Comparison of ENCODE assay signal across 8 cellular contexts in the genomic region with DNA sequence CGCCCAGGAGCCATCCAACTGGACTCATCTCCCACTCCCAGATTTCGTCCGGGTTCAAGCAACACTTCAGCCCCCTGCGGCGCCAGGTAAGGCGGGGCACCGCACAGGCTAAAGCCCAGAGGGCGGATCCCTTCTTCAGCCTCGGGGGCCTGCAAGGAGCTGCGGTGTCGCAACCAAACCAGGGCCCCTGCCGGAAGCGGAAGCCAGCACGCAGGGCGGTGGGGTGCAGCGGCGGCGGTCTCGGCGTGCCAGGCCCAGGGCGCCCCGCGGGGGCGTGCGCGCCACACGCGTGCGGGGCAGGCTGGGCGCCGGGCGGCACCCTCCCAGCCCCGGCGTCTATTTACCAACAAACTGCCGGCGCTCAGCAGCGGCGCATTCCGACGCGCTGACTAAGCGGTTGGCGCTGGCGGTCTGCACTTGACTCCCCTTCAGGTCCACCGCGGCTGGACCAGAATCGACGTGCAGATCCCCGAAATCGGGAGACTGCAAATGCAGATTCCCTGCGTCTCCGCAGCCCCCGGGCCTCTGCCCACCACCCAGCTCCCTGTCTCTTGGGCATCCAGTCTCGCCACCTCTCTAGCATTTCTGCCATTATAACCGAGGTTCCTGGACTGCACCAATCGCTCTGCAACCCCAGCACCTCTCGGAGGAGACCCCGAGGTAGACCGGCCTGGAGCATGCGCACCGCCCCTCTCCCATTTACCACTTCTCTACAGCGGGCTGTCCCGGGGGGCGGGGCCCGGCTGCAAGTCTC. TPM values are rescaled to one million over a fixed set of nuclear protein-coding genes. Genes with fewer than 3 reads are reported as not detected.
DNase-seq lines count a peak whose midpoint lies in the region; ATAC-seq and TF ChIP-seq lines count a peak whose summit lies in the region.

No MANE protein-coding gene starts in this region.

- ATAC-seq in GM19351 (IDR thresholded peaks at IDR 0.05; ENCODE audit: unreplicated experiment) (peak; percentile 65), HG03571 (IDR thresholded peaks at IDR 0.05; ENCODE audit: unreplicated experiment) (no peak)
- ATAC-seq in central memory CD8-positive, alpha-beta T cell (replicated peaks; ENCODE audit: extremely low read depth, poor library complexity, severe bottlenecking), result peak; percentile 84

- no peaks in the 10 kb centered on the region for H3K4me1 ChIP-seq in BE2C

- H3K9me3 ChIP-seq in BE2C, result no peaks in the 10 kb centered on the region

- H3K4me3 ChIP-seq in BE2C (ENCODE audit: low read depth, low read length), result peak overlapping the region; percentile 80
- peak overlapping the region; percentile 26 for H3K4me3 ChIP-seq in lower leg skin (ENCODE audit: low read depth, poor library complexity, severe bottlenecking)

- peak overlapping the region; percentile 85 for H3K4me3 Mint-ChIP-seq in central memory CD8-positive, alpha-beta T cell

- peak; percentile 88 for DNase-seq in BE2C
- DNase-seq in NCI-H2171 (lab: John Stamatoyannopoulos, UW), result peak; percentile 92
- peak in 3 of 4 experiments; percentile 34 to 56 (median 54) for DNase-seq in activated CD4-positive, CD25-positive, alpha-beta regulatory T cell (lab: John Stamatoyannopoulos, UW)
- DNase-seq in central memory CD8-positive, alpha-beta T cell (ENCODE audit: low spot score in 2 of 2), result peak; percentile 46 to 55
- DNase-seq in lower leg skin (ENCODE audit: low spot score in 2 of 2), result peak; percentile 59 to 92
- peak; percentile 47 for DNase-seq in stimulated activated CD8-positive, alpha-beta memory T cell treated with anti-CD3 and anti-CD28 coated beads, Interleukin-12 subunit alpha, Interleukin-12 subunit beta, amount 100 ng/mL, for 24 hours (ENCODE audit: extremely low read depth)

- H3K9me3 Mint-ChIP-seq in central memory CD8-positive, alpha-beta T cell, result no peaks in the 10 kb centered on the region

- TF ChIP-seq CTCF in BE2C (IDR thresholded peaks at IDR 0.05; ENCODE audit: low read depth, low read length) (no peak), lower leg skin (IDR thresholded peaks at IDR 0.05) (no peak)

- intact Hi-C loops in lower leg skin (cut with DNase I; ENCODE audit: low total_unique reads), result no loop called here

- H3K4me1 Mint-ChIP-seq in central memory CD8-positive, alpha-beta T cell, result peaks cover 44% of the 10 kb centered on the region

- peaks cover 91% of the 10 kb centered on the region for H3K27me3 Mint-ChIP-seq in central memory CD8-positive, alpha-beta T cell

- no peak overlapping the region for H3K27ac Mint-ChIP-seq in central memory CD8-positive, alpha-beta T cell (ENCODE audit: low read depth)

- 3 to 5% methylated on average over 16 to 65 of the region's 65 CpGs for WGBS in lower leg skin, 2 donors

- no peaks in the 10 kb centered on the region for H3K36me3 ChIP-seq in BE2C

- no peak for TF ChIP-seq POLR2A in lower leg skin (IDR thresholded peaks at IDR 0.05)

- H3K36me3 Mint-ChIP-seq in central memory CD8-positive, alpha-beta T cell (ENCODE audit: insufficient read depth), result peaks cover 13% of the 10 kb centered on the region

- peaks cover 97% of the 10 kb centered on the region for H3K27me3 ChIP-seq in BE2C

RNA-seq across cellular contexts. Expression of gene DLX4, which starts 0.4 kb away (rescaled TPM):
- polyA plus RNA-seq in BE2C (2012; ENCODE audit: insufficient read depth, insufficient read length, low read depth), result 0.42 TPM
- 1 to 10 TPM; 1.9 to 3.3 (median 2.5) TPM for total RNA-seq in lower leg skin

RNA-seq across cellular contexts. Expression of gene DLX3, which starts 26.5 kb away (rescaled TPM):
- not detected for polyA plus RNA-seq in BE2C (2012; ENCODE audit: insufficient read depth, insufficient read length, low read depth)
- 10 to 100 TPM; 28.8 to 36.5 (median 29.9) TPM for total RNA-seq in lower leg skin
